Comparison of ENCODE assay signal across 20 cellular contexts in the genomic region with DNA sequence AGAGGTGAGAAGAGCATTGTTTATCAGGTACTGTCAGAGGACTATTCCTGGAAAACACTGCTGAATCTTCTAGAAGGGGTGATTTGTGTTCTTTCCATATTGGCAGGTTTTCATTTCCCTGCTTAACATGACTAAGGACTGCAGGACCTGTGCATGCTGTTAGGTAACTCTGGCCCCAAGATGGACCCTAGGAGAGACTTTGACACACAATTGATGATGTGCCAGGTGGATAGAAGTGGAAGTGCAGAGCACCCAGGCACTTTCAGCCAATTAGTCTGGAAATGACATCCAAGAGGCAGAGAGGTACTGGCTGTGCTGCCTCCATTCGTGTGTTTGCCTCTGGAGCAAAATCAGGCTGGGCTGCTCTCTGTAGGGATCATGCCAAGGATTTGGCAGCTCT.
DNase-seq lines count a peak whose midpoint lies in the region; ATAC-seq, FAIRE-seq and TF ChIP-seq lines count a peak whose summit lies in the region.
"Had no signal": no experiment of that assay in that cellular context is flagged by ENCODE, and none has a peak within 500 bp of the region (broad histone marks: within the 10 kb centered on the region; RNA-seq: fewer than 3 reads in every experiment).

No MANE protein-coding gene starts in this region.

- H3K27ac Mint-ChIP-seq in astrocyte (ENCODE audit: unreplicated experiment) = peak overlapping the region; percentile 86
- no peak overlapping the region for H3K27ac Mint-ChIP-seq in activated T-cell treated with anti-CD3 and anti-CD28 coated beads, Interleukin-2, amount 50 U/mL, for 24 hours
- H3K27ac Mint-ChIP-seq: CD4-positive, alpha-beta T cell; H9 had no signal

- H3K36me3 ChIP-seq in astrocyte (ENCODE audit: insufficient read depth, low read length) (no peaks in the 10 kb centered on the region), gastroesophageal sphincter (no peaks in the 10 kb centered on the region), prostate gland (no peaks in the 10 kb centered on the region)

- DNase-seq in DMS 273 (lab: John Stamatoyannopoulos, UW; ENCODE audit: unreplicated experiment) (peak; percentile 35), DMS 273 treated with DMSO at 0.1 percent for 48 hours (lab: John Stamatoyannopoulos, UW) (no peak), GM12864 (ENCODE audit: low read depth) (no peak), astrocyte (ENCODE audit: low read depth) (no peak), left lobe of liver (ENCODE audit: low spot score) (no peak), prostate gland (ENCODE audit: low spot score) (no peak)
- DNase-seq in activated T-cell treated with anti-CD3 and anti-CD28 coated beads, Interleukin-2, amount 50 U/mL, for 24 hours = no peak
- DNase-seq: AML-193; Calu3; CD4-positive, alpha-beta T cell; DMS153; DMS79 treated with DMSO at 0.1 percent for 48 hours; EL; GDM1; H9 had no signal

- H3K79me2 ChIP-seq in astrocyte (ENCODE audit: insufficient read depth, low read length) = no peaks in the 10 kb centered on the region

- H3K27me3 Mint-ChIP-seq in astrocyte (ENCODE audit: low read depth, unreplicated experiment) = no peaks in the 10 kb centered on the region
- H3K27me3 Mint-ChIP-seq in activated T-cell treated with anti-CD3 and anti-CD28 coated beads, Interleukin-2, amount 50 U/mL, for 24 hours = no peaks in the 10 kb centered on the region
- H3K27me3 Mint-ChIP-seq: CD4-positive, alpha-beta T cell had no signal

- no peak overlapping the region for H2AFZ ChIP-seq in astrocyte (ENCODE audit: low read depth, low read length)

- H3K4me2 ChIP-seq in astrocyte (ENCODE audit: low read length) = peak overlapping the region; percentile 59
- H3K4me2 ChIP-seq: BLaER1 treated with 17β-estradiol and CSF1 and Interleukin-3, amounts not matched to agents 10 nM and 100 nM had no signal

- TF ChIP-seq EP300 in gastroesophageal sphincter (IDR thresholded peaks at IDR 0.05) = no peak

- intact Hi-C loops in prostate gland (cut with DNase I) = no loop called here

- no peaks in the 10 kb centered on the region for H3K9me3 ChIP-seq in astrocyte (ENCODE audit: insufficient read depth, low read depth, low read length)
- H3K9me3 ChIP-seq in gastroesophageal sphincter = no peaks in the 10 kb centered on the region
- H3K9me3 ChIP-seq in prostate gland = no peaks in the 10 kb centered on the region

- H3K27me3 ChIP-seq in astrocyte (ENCODE audit: insufficient read depth, low read length) = no peaks in the 10 kb centered on the region
- H3K27me3 ChIP-seq in gastroesophageal sphincter = no peaks in the 10 kb centered on the region
- H3K27me3 ChIP-seq in prostate gland (replicated peaks; ENCODE audit: insufficient read depth) = no peaks in the 10 kb centered on the region
- H3K27me3 ChIP-seq: BLaER1 treated with 17β-estradiol and CSF1 and Interleukin-3, amounts not matched to agents 10 nM and 100 nM had no signal

- ATAC-seq in left lobe of liver (peak; percentile 77), gastroesophageal sphincter (no peak)
- ATAC-seq: K562 had no signal

- 86% methylated on average over 1 of the region's 1 CpG; no CpG with 5 or more reads in 1 of the 2 donors for WGBS in gastroesophageal sphincter (ENCODE audit: low coverage in 1 of 2), 2 donors
- WGBS in prostate gland = 63% methylated on average over 1 of the region's 1 CpG

- H3K36me3 Mint-ChIP-seq in astrocyte (ENCODE audit: low read depth, unreplicated experiment) = peaks cover 4% of the 10 kb centered on the region
- H3K36me3 Mint-ChIP-seq in activated T-cell treated with anti-CD3 and anti-CD28 coated beads, Interleukin-2, amount 50 U/mL, for 24 hours (ENCODE audit: low read depth) = no peaks in the 10 kb centered on the region

- TF ChIP-seq CTCF in GM12864 (IDR thresholded peaks at IDR 0.05; ENCODE audit: low read depth, low read length, missing control alignments) (peak; percentile 3), astrocyte (IDR thresholded peaks at IDR 0.05; ENCODE audit: insufficient read depth, low read depth, low read length) (no peak), gastroesophageal sphincter (IDR thresholded peaks at IDR 0.05) (no peak), prostate gland (IDR thresholded peaks at IDR 0.05) (no peak)

- FAIRE-seq in astrocyte (lab: Jason Lieb, UNC) = no peak
- FAIRE-seq: GM19239, K562 had no signal

- no peak overlapping the region for H3K4me3 Mint-ChIP-seq in astrocyte (ENCODE audit: unreplicated experiment)
- no peak overlapping the region for H3K4me3 Mint-ChIP-seq in activated T-cell treated with anti-CD3 and anti-CD28 coated beads, Interleukin-2, amount 50 U/mL, for 24 hours
- H3K4me3 Mint-ChIP-seq: CD4-positive, alpha-beta T cell; H9 had no signal

- H3K4me3 ChIP-seq in GM12864 (ENCODE audit: low read depth, low read length) = no peak overlapping the region
- no peak overlapping the region for H3K4me3 ChIP-seq in astrocyte (ENCODE audit: insufficient read depth, low read depth, low read length)
- no peak overlapping the region for H3K4me3 ChIP-seq in gastroesophageal sphincter
- no peak overlapping the region for H3K4me3 ChIP-seq in prostate gland
- H3K4me3 ChIP-seq: BLaER1 treated with 17β-estradiol and CSF1 and Interleukin-3, amounts not matched to agents 10 nM and 100 nM; K562 had no signal

- peaks cover under 1% of the 10 kb centered on the region for H3K9me3 Mint-ChIP-seq in astrocyte (ENCODE audit: unreplicated experiment)
- H3K9me3 Mint-ChIP-seq in activated T-cell treated with anti-CD3 and anti-CD28 coated beads, Interleukin-2, amount 50 U/mL, for 24 hours = no peaks in the 10 kb centered on the region
- H3K9me3 Mint-ChIP-seq: CD4-positive, alpha-beta T cell; H9 had no signal

- peak overlapping the region; percentile 80 for H3K27ac ChIP-seq in astrocyte (ENCODE audit: low read depth, low read length)
- no peak overlapping the region for H3K27ac ChIP-seq in gastroesophageal sphincter
- H3K27ac ChIP-seq in prostate gland = no peak overlapping the region
- H3K27ac ChIP-seq: 22Rv1; BLaER1 treated with 17β-estradiol and CSF1 and Interleukin-3, amounts not matched to agents 10 nM and 100 nM had no signal

- peaks cover 40% of the 10 kb centered on the region for H3K4me1 ChIP-seq in astrocyte (ENCODE audit: insufficient read depth, low read length)
- peaks cover 0 to 13% (median 0%) of the 10 kb centered on the region in 3 donors for H3K4me1 ChIP-seq in gastroesophageal sphincter
- H3K4me1 ChIP-seq in prostate gland (replicated peaks) = no peaks in the 10 kb centered on the region

- H4K20me1 ChIP-seq in astrocyte (ENCODE audit: insufficient read depth, low read length) = no peaks in the 10 kb centered on the region
- H4K20me1 ChIP-seq: BLaER1 treated with 17β-estradiol and CSF1 and Interleukin-3, amounts not matched to agents 10 nM and 100 nM had no signal

- H3K9ac ChIP-seq in astrocyte (ENCODE audit: low read length) = peak overlapping the region; percentile 42
- H3K9ac ChIP-seq: BLaER1 treated with 17β-estradiol and CSF1 and Interleukin-3, amounts not matched to agents 10 nM and 100 nM had no signal

- peaks cover 29% of the 10 kb centered on the region for H3K4me1 Mint-ChIP-seq in astrocyte (ENCODE audit: low read depth, unreplicated experiment)
- peaks cover 18% of the 10 kb centered on the region for H3K4me1 Mint-ChIP-seq in activated T-cell treated with anti-CD3 and anti-CD28 coated beads, Interleukin-2, amount 50 U/mL, for 24 hours (ENCODE audit: low read depth)

- TF ChIP-seq POLR2A in gastroesophageal sphincter (IDR thresholded peaks at IDR 0.05) = no peak
- no peak for TF ChIP-seq POLR2A in prostate gland (IDR thresholded peaks at IDR 0.05)
